In genomic region chrX:54561622-54562021, GRCh38 we compare ENCODE assay signal across 23 cellular contexts. TPM values are rescaled to one million over a fixed set of nuclear protein-coding genes. Genes with fewer than 3 reads are reported as not detected.
A peak's percentile ranks its signal among the peaks of the same experiment; 100 is the strongest.
DNase-seq lines count a peak whose midpoint lies in the region; ATAC-seq and TF ChIP-seq lines count a peak whose summit lies in the region.
"Had no signal": no experiment of that assay in that cellular context is flagged by ENCODE, and none has a peak within 500 bp of the region (broad histone marks: within the 10 kb centered on the region; RNA-seq: fewer than 3 reads in every experiment).

No MANE protein-coding gene starts in this region.

- H3K9me3 ChIP-seq in heart left ventricle: no peaks in the 10 kb centered on the region
- H3K9me3 ChIP-seq in left ventricle myocardium inferior (replicated peaks): no peaks in the 10 kb centered on the region
- no peaks in the 10 kb centered on the region for H3K9me3 ChIP-seq in trophoblast cell (ENCODE audit: insufficient read depth, low read depth, low read length)
- H3K9me3 ChIP-seq: A549, Caco-2 had no signal

- no peak for TF ChIP-seq POLR2A in heart left ventricle (IDR thresholded peaks at IDR 0.05)

- H3K23ac ChIP-seq in trophoblast cell (ENCODE audit: low read length): no peak overlapping the region

- H4K12ac ChIP-seq in trophoblast cell (ENCODE audit: low read depth, low read length): no peak overlapping the region

- 25 to 74% (median 63%) methylated on average over 1 of the region's 1 CpG for WGBS in heart left ventricle, 4 donors
- WGBS in trophoblast cell (ENCODE audit: extremely low coverage, insufficient coverage, insufficient read length): no CpG with 5 or more reads among the region's 1 CpG

- H3K27ac Mint-ChIP-seq in activated CD8-positive, alpha-beta memory T cell treated with anti-CD3 and anti-CD28 coated beads, Interleukin-2, amount 10 ng/mL, durations not matched to agents 7 days and 5 days: no peak overlapping the region
- H3K27ac Mint-ChIP-seq: B cell; CD4-positive, alpha-beta T cell had no signal

- no peak overlapping the region for H2AK5ac ChIP-seq in trophoblast cell (ENCODE audit: low read length)

- TF ChIP-seq CTCF in heart left ventricle (IDR thresholded peaks at IDR 0.05) (no peak), left ventricle myocardium inferior (IDR thresholded peaks at IDR 0.05; ENCODE audit: borderline replicate concordance) (no peak)

- H3K18ac ChIP-seq in trophoblast cell (ENCODE audit: low read length): no peak overlapping the region

- CTCF ChIA-PET in activated CD8-positive, alpha-beta memory T cell treated with anti-CD3 and anti-CD28 coated beads, Interleukin-2, amount 10 ng/mL, durations not matched to agents 7 days and 5 days (lab: Charles Lee): no interaction called here

- no peaks in the 10 kb centered on the region for H3K27me3 ChIP-seq in heart left ventricle
- no peaks in the 10 kb centered on the region for H3K27me3 ChIP-seq in left ventricle myocardium inferior (ENCODE audit: low read depth)
- H3K27me3 ChIP-seq in trophoblast cell (ENCODE audit: insufficient read depth, low read length): no peaks in the 10 kb centered on the region

- H3K27ac ChIP-seq in heart left ventricle: no peak overlapping the region
- H3K27ac ChIP-seq in left ventricle myocardium inferior (replicated peaks): no peak overlapping the region
- no peak overlapping the region for H3K27ac ChIP-seq in trophoblast cell (ENCODE audit: low read depth, low read length)
- H3K27ac ChIP-seq: 22Rv1; A549; BLaER1 treated with 17β-estradiol and CSF1 and Interleukin-3, amounts not matched to agents 10 nM and 100 nM; C4-2B had no signal

- intact Hi-C loops in heart left ventricle (cut with DNase I): no loop called here
- intact Hi-C loops in left ventricle myocardium inferior (cut with micrococcal nuclease): no loop called here

- no peak overlapping the region for H3K9ac ChIP-seq in trophoblast cell (ENCODE audit: low read length)
- H3K9ac ChIP-seq: BLaER1 treated with 17β-estradiol and CSF1 and Interleukin-3, amounts not matched to agents 10 nM and 100 nM had no signal

- ATAC-seq in activated CD8-positive, alpha-beta memory T cell treated with anti-CD3 and anti-CD28 coated beads, Interleukin-2, amount 10 ng/mL, durations not matched to agents 7 days and 5 days: no peak
- peak in 3 of 4 donors; percentile 24 to 68 (median 31) for ATAC-seq in heart left ventricle
- ATAC-seq: A549; CD8-positive, alpha-beta T cell; GM12878 had no signal

- no peaks in the 10 kb centered on the region for H3K9me3 Mint-ChIP-seq in activated CD8-positive, alpha-beta memory T cell treated with anti-CD3 and anti-CD28 coated beads, Interleukin-2, amount 10 ng/mL, durations not matched to agents 7 days and 5 days (ENCODE audit: low read depth)
- H3K9me3 Mint-ChIP-seq: CD4-positive, alpha-beta T cell; CD8-positive, alpha-beta T cell had no signal

- H3K14ac ChIP-seq in trophoblast cell (ENCODE audit: low read length): no peak overlapping the region

- no peak overlapping the region for H2AFZ ChIP-seq in trophoblast cell (ENCODE audit: insufficient read depth, low read length, poor library complexity)

- no peak overlapping the region for H2BK120ac ChIP-seq in trophoblast cell (ENCODE audit: insufficient read depth, low read length, poor library complexity)

- no peak overlapping the region for H3K4ac ChIP-seq in trophoblast cell (ENCODE audit: low read depth, low read length)

- no peak overlapping the region for H2BK12ac ChIP-seq in trophoblast cell (ENCODE audit: low read length)

- no peak overlapping the region for H3K4me2 ChIP-seq in trophoblast cell (ENCODE audit: low read length)
- H3K4me2 ChIP-seq: A549; BLaER1 treated with 17β-estradiol and CSF1 and Interleukin-3, amounts not matched to agents 10 nM and 100 nM had no signal

- H3K79me2 ChIP-seq in trophoblast cell (ENCODE audit: control insufficient read depth, insufficient read depth, low read length, poor library complexity): no peaks in the 10 kb centered on the region

- no peaks in the 10 kb centered on the region for H3K4me1 ChIP-seq in heart left ventricle
- H3K4me1 ChIP-seq in left ventricle myocardium inferior: no peaks in the 10 kb centered on the region
- H3K4me1 ChIP-seq in trophoblast cell (ENCODE audit: control insufficient read depth in 1 of 2, insufficient read depth in 2 of 2, low read length in 2 of 2): no peaks in the 10 kb centered on the region
- H3K4me1 ChIP-seq: A549; BLaER1 treated with 17β-estradiol and CSF1 and Interleukin-3, amounts not matched to agents 10 nM and 100 nM; Caco-2 had no signal

- H2BK5ac ChIP-seq in trophoblast cell (ENCODE audit: low read depth, low read length, poor library complexity): no peak overlapping the region

- H3K4me1 Mint-ChIP-seq in activated CD8-positive, alpha-beta memory T cell treated with anti-CD3 and anti-CD28 coated beads, Interleukin-2, amount 10 ng/mL, durations not matched to agents 7 days and 5 days: no peaks in the 10 kb centered on the region
- H3K4me1 Mint-ChIP-seq: B cell had no signal

- no peak overlapping the region for H3K4me3 Mint-ChIP-seq in activated CD8-positive, alpha-beta memory T cell treated with anti-CD3 and anti-CD28 coated beads, Interleukin-2, amount 10 ng/mL, durations not matched to agents 7 days and 5 days
- H3K4me3 Mint-ChIP-seq: B cell; CD4-positive, alpha-beta T cell; CD8-positive, alpha-beta T cell had no signal

- H4K8ac ChIP-seq in trophoblast cell (ENCODE audit: low read depth, low read length): no peak overlapping the region

- no peaks in the 10 kb centered on the region for H3K27me3 Mint-ChIP-seq in activated CD8-positive, alpha-beta memory T cell treated with anti-CD3 and anti-CD28 coated beads, Interleukin-2, amount 10 ng/mL, durations not matched to agents 7 days and 5 days
- H3K27me3 Mint-ChIP-seq: B cell; CD4-positive, alpha-beta T cell had no signal

- peak; percentile 30 for DNase-seq in activated CD8-positive, alpha-beta memory T cell treated with anti-CD3 and anti-CD28 coated beads for 24 hours
- DNase-seq in activated CD8-positive, alpha-beta memory T cell treated with anti-CD3 and anti-CD28 coated beads, Interleukin-2, amount 10 ng/mL, durations not matched to agents 7 days and 5 days: no peak
- DNase-seq in heart left ventricle (no peak), left ventricle myocardium inferior (no peak), trophoblast cell (no peak)
- DNase-seq: AML-193; Caco-2; Calu3; CD4-positive, alpha-beta T cell; CD8-positive, alpha-beta T cell; DMS 273 treated with DMSO at 0.1 percent for 48 hours; DMS153; DMS53; DMS79; DND-41; EL; GDM1 had no signal

- no peak overlapping the region for H4K91ac ChIP-seq in trophoblast cell (ENCODE audit: low read depth, low read length)

- H3K36me3 ChIP-seq in heart left ventricle: peaks cover 0 to 67% (median 46%) of the 10 kb centered on the region in 9 donors
- peaks cover 37% of the 10 kb centered on the region for H3K36me3 ChIP-seq in left ventricle myocardium inferior
- peaks cover 33 to 45% of the 10 kb centered on the region in 2 experiments for H3K36me3 ChIP-seq in trophoblast cell (ENCODE audit: control insufficient read depth in 1 of 2, insufficient read depth in 2 of 2, low read length in 2 of 2)

- no peak overlapping the region for H3K4me3 ChIP-seq in heart left ventricle
- H3K4me3 ChIP-seq in left ventricle myocardium inferior: no peak overlapping the region
- no peak overlapping the region for H3K4me3 ChIP-seq in trophoblast cell (ENCODE audit: low read depth, low read length)
- H3K4me3 ChIP-seq: A549; BLaER1 treated with 17β-estradiol and CSF1 and Interleukin-3, amounts not matched to agents 10 nM and 100 nM; GM12878 had no signal

- H3K79me1 ChIP-seq in trophoblast cell (ENCODE audit: low read length): no peaks in the 10 kb centered on the region

- peaks cover 35% of the 10 kb centered on the region for H3K36me3 Mint-ChIP-seq in activated CD8-positive, alpha-beta memory T cell treated with anti-CD3 and anti-CD28 coated beads, Interleukin-2, amount 10 ng/mL, durations not matched to agents 7 days and 5 days

RNA-seq across cellular contexts. Expression of gene GNL3L, which starts 31.6 kb away (rescaled TPM):
- total RNA-seq in activated CD8-positive, alpha-beta memory T cell treated with anti-CD3 and anti-CD28 coated beads, Interleukin-2, amount 10 ng/mL, durations not matched to agents 7 days and 5 days: 10 to 100 TPM; 40.6 to 53.9 TPM
- 10 to 100 TPM; 27.1 to 44.2 (median 37.4) TPM for total RNA-seq in heart left ventricle
- polyA plus RNA-seq in heart left ventricle: 10 to 100 TPM in 1 of 2 donors, 1 to 10 TPM in 1; 5.6 to 23.1 TPM
- total RNA-seq in left ventricle myocardium inferior: 32.6 TPM
- polyA plus RNA-seq in trophoblast cell (2013): 15.0 and 17.0 TPM in 2 replicates
